ENCODE assay signal across 2 cellular contexts in the genomic region with DNA sequence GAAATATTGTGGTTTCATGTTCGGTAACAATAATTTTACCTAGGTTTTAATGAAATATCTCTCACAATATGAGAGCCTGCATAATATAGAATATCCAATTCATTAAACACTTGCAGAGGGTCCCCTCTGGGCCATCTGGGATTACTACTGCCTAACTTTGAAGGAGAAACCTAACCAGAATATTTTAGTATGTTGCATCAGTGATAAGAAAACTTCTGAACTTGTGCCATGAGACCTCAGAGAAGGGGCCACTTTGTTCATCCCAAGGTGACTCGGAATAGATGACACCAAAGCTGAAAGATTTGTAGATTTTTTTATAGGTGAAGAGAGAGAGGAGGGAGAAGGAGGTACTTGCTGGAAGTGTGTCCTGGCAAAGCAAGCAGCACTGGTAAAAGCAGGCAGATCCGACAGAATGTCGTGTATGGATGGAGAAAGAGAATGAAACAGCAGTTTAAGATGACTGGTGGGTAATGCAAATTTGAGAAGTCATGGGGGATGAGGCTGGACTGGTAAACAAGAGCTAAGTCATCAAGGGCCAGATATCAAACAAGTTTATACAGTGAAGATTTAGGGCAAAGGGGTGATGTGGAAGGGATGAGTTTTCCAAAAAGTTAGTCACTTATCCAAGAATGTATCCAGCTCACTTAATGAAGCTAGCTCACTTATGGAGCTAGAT.
TF ChIP-seq lines count a peak whose summit lies in the region.

No MANE protein-coding gene starts in this region.

TF ChIP-seq in A549, 52 proteins besides CTCF, POLR2A, EP300 and RAD21 (continued from another document):
- TF ChIP-seq, protein P1, sequence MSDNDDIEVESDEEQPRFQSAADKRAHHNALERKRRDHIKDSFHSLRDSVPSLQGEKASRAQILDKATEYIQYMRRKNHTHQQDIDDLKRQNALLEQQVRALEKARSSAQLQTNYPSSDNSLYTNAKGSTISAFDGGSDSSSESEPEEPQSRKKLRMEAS (IDR thresholded peaks at IDR 0.05): no peak
- TF ChIP-seq BHLHE40 (IDR thresholded peaks at IDR 0.05; ENCODE audit: low read depth, low read length): no peak
- TF ChIP-seq, protein P2, sequence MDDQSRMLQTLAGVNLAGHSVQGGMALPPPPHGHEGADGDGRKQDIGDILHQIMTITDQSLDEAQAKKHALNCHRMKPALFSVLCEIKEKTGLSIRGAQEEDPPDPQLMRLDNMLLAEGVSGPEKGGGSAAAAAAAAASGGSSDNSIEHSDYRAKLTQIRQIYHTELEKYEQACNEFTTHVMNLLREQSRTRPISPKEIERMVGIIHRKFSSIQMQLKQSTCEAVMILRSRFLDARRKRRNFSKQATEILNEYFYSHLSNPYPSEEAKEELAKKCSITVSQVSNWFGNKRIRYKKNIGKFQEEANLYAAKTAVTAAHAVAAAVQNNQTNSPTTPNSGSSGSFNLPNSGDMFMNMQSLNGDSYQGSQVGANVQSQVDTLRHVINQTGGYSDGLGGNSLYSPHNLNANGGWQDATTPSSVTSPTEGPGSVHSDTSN (IDR thresholded peaks at IDR 0.05): no peak
- no peak for TF ChIP-seq FOSB (CRISPR knock-in tag; IDR thresholded peaks at IDR 0.05)
- no peak for TF ChIP-seq RFX5 (IDR thresholded peaks at IDR 0.05)
- TF ChIP-seq, protein P3, sequence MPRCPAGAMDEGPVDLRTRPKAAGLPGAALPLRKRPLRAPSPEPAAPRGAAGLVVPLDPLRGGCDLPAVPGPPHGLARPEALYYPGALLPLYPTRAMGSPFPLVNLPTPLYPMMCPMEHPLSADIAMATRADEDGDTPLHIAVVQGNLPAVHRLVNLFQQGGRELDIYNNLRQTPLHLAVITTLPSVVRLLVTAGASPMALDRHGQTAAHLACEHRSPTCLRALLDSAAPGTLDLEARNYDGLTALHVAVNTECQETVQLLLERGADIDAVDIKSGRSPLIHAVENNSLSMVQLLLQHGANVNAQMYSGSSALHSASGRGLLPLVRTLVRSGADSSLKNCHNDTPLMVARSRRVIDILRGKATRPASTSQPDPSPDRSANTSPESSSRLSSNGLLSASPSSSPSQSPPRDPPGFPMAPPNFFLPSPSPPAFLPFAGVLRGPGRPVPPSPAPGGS (IDR thresholded peaks at IDR 0.05): no peak

TF ChIP-seq in endothelial cell of umbilical vein, 7 proteins besides CTCF, POLR2A, EP300 and RAD21 (continued from another document):
- TF ChIP-seq, protein P1 (IDR thresholded peaks at IDR 0.05; ENCODE audit: insufficient read depth, insufficient read length): no peak
- no peak for TF ChIP-seq MYC (IDR thresholded peaks at IDR 0.05; ENCODE audit: low read depth, low read length)
- TF ChIP-seq FOS (IDR thresholded peaks at IDR 0.05; ENCODE audit: borderline replicate concordance, insufficient read depth, low read length): no peak
- TF ChIP-seq JUN (IDR thresholded peaks at IDR 0.05; ENCODE audit: borderline replicate concordance, insufficient read depth, insufficient read length, low read depth): no peak
- TF ChIP-seq EZH2 (IDR thresholded peaks at IDR 0.05; ENCODE audit: borderline replicate concordance, low read depth, low read length, severe bottlenecking): no peak
- no peak for TF ChIP-seq GATA2 (IDR thresholded peaks at IDR 0.05; ENCODE audit: insufficient read depth, insufficient read length, low read depth, low read length)
TF ChIP-seq in endothelial cell of umbilical vein: peak in this region for 0.
